ENCODE assay signal across 1 cellular context in the genomic region with DNA sequence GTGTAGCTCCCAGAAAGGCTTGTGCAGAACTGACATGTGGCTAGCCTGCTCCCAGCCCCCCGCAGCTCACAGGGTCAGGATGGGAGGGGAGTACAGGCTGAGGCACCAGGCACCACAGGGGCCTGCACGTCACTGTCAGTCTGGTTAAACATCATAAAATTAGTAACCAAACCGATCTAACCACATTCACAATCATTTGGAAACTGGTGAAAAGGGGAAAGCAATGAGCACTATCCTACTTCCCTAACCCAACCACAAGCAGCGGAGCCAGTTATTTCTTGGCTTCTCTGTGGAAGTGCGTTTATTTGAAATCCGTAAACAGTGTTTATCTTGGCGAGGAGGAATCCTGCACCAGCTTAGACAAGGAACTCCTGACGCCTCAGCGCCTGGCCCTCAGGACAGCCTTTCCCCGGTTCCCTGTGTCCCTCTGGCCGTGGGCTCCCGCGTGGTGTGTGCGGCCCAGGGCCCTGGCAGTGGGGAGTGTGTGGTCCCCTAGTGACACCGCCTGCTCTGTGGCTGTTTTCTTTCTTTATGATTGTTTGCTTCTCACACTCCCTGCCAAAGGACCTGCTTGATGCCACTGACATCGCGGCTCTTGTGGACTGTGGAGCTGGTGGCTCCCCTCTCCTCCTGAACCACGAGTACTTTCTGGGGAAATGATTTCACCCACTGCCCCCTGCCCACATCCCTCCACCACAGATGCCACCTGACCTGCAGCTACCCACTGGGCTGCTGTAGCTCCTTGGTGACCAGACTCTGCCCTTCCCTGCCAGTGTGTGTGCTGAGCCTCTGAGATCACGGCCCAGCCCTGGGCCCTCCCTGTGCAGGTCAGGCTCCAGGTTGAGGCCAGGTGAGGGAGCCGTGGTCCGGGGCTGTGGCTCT.
TF ChIP-seq lines count a peak whose summit lies in the region.

No MANE protein-coding gene starts in this region.

TF ChIP-seq in GM12878, 131 proteins besides CTCF, POLR2A, EP300 and RAD21 (continued from another document and continues in another):
- TF ChIP-seq, protein P1, sequence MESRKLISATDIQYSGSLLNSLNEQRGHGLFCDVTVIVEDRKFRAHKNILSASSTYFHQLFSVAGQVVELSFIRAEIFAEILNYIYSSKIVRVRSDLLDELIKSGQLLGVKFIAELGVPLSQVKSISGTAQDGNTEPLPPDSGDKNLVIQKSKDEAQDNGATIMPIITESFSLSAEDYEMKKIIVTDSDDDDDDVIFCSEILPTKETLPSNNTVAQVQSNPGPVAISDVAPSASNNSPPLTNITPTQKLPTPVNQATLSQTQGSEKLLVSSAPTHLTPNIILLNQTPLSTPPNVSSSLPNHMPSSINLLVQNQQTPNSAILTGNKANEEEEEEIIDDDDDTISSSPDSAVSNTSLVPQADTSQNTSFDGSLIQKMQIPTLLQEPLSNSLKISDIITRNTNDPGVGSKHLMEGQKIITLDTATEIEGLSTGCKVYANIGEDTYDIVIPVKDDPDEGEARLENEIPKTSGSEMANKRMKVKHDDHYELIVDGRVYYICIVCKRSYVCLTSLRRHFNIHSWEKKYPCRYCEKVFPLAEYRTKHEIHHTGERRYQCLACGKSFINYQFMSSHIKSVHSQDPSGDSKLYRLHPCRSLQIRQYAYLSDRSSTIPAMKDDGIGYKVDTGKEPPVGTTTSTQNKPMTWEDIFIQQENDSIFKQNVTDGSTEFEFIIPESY (IDR thresholded peaks at IDR 0.05) = no peak
- TF ChIP-seq BCL11A (IDR thresholded peaks at IDR 0.05; ENCODE audit: low read depth, low read length) (peak; percentile 91), CHD2 (IDR thresholded peaks at IDR 0.05; ENCODE audit: borderline replicate concordance, low read depth, low read length) (peak; percentile 70), ZZZ3 (IDR thresholded peaks at IDR 0.05; ENCODE audit: control insufficient read depth, insufficient read length, low read depth) (no peak), HDGF (IDR thresholded peaks at IDR 0.05) (0 out of 2 replicates have a peak, but pooled peaks have one; percentile 60), CEBPB (IDR thresholded peaks at IDR 0.05; ENCODE audit: borderline replicate concordance in 1 of 2, low read depth in 2 of 2, low read length in 2 of 2) (0 out of 4 replicates have a peak, but pooled peaks of 1 of the 2 experiments have one; percentile 48), ZBED1 (IDR thresholded peaks at IDR 0.05; ENCODE audit: borderline replicate concordance) (0 out of 2 replicates have a peak, but pooled peaks have one; percentile 69), DPF2 (IDR thresholded peaks at IDR 0.05) (peak; percentile 96), TAF1 (IDR thresholded peaks at IDR 0.05; ENCODE audit: borderline replicate concordance, low read depth, low read length) (no peak), STAT1 (conservative IDR thresholded peaks at IDR 0.05) (no peak), NFIC (IDR thresholded peaks at IDR 0.05; ENCODE audit: low read depth, low read length) (peak; percentile 93), PAX5 (IDR thresholded peaks at IDR 0.05; ENCODE audit: borderline replicate concordance, low read depth, low read length) (peak; percentile 85), TBL1XR1 (IDR thresholded peaks at IDR 0.05; ENCODE audit: low read depth, low read length) (peak; percentile 86), RELA (IDR thresholded peaks at IDR 0.05; ENCODE audit: borderline replicate concordance, partially characterized antibody) (no peak), KDM1A (IDR thresholded peaks at IDR 0.05; ENCODE audit: borderline replicate concordance) (no peak), LARP7 (IDR thresholded peaks at IDR 0.05) (0 out of 2 replicates have a peak, but pooled peaks have one; percentile 40), ZNF24 (IDR thresholded peaks at IDR 0.05) (no peak), MYC (IDR thresholded peaks at IDR 0.05; ENCODE audit: insufficient read depth, insufficient read length, insufficient replicate concordance, low read length, severe bottlenecking) (peak; percentile 48)
- TF ChIP-seq, protein P2, sequence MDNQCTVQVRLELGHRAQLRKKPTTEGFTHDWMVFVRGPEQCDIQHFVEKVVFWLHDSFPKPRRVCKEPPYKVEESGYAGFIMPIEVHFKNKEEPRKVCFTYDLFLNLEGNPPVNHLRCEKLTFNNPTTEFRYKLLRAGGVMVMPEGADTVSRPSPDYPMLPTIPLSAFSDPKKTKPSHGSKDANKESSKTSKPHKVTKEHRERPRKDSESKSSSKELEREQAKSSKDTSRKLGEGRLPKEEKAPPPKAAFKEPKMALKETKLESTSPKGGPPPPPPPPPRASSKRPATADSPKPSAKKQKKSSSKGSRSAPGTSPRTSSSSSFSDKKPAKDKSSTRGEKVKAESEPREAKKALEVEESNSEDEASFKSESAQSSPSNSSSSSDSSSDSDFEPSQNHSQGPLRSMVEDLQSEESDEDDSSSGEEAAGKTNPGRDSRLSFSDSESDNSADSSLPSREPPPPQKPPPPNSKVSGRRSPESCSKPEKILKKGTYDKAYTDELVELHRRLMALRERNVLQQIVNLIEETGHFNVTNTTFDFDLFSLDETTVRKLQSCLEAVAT (IDR thresholded peaks at IDR 0.05) = peak; percentile 94
- TF ChIP-seq, protein P3, sequence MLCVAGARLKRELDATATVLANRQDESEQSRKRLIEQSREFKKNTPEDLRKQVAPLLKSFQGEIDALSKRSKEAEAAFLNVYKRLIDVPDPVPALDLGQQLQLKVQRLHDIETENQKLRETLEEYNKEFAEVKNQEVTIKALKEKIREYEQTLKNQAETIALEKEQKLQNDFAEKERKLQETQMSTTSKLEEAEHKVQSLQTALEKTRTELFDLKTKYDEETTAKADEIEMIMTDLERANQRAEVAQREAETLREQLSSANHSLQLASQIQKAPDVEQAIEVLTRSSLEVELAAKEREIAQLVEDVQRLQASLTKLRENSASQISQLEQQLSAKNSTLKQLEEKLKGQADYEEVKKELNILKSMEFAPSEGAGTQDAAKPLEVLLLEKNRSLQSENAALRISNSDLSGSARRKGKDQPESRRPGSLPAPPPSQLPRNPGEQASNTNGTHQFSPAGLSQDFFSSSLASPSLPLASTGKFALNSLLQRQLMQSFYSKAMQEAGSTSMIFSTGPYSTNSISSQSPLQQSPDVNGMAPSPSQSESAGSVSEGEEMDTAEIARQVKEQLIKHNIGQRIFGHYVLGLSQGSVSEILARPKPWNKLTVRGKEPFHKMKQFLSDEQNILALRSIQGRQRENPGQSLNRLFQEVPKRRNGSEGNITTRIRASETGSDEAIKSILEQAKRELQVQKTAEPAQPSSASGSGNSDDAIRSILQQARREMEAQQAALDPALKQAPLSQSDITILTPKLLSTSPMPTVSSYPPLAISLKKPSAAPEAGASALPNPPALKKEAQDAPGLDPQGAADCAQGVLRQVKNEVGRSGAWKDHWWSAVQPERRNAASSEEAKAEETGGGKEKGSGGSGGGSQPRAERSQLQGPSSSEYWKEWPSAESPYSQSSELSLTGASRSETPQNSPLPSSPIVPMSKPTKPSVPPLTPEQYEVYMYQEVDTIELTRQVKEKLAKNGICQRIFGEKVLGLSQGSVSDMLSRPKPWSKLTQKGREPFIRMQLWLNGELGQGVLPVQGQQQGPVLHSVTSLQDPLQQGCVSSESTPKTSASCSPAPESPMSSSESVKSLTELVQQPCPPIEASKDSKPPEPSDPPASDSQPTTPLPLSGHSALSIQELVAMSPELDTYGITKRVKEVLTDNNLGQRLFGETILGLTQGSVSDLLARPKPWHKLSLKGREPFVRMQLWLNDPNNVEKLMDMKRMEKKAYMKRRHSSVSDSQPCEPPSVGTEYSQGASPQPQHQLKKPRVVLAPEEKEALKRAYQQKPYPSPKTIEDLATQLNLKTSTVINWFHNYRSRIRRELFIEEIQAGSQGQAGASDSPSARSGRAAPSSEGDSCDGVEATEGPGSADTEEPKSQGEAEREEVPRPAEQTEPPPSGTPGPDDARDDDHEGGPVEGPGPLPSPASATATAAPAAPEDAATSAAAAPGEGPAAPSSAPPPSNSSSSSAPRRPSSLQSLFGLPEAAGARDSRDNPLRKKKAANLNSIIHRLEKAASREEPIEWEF (IDR thresholded peaks at IDR 0.05; ENCODE audit: insufficient replicate concordance, low read depth, low read length) = no peak
- TF ChIP-seq, protein P4, sequence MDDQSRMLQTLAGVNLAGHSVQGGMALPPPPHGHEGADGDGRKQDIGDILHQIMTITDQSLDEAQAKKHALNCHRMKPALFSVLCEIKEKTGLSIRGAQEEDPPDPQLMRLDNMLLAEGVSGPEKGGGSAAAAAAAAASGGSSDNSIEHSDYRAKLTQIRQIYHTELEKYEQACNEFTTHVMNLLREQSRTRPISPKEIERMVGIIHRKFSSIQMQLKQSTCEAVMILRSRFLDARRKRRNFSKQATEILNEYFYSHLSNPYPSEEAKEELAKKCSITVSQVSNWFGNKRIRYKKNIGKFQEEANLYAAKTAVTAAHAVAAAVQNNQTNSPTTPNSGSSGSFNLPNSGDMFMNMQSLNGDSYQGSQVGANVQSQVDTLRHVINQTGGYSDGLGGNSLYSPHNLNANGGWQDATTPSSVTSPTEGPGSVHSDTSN (IDR thresholded peaks at IDR 0.05; ENCODE audit: insufficient replicate concordance, low read depth, low read length) = peak; percentile 28
- TF ChIP-seq, protein P5, sequence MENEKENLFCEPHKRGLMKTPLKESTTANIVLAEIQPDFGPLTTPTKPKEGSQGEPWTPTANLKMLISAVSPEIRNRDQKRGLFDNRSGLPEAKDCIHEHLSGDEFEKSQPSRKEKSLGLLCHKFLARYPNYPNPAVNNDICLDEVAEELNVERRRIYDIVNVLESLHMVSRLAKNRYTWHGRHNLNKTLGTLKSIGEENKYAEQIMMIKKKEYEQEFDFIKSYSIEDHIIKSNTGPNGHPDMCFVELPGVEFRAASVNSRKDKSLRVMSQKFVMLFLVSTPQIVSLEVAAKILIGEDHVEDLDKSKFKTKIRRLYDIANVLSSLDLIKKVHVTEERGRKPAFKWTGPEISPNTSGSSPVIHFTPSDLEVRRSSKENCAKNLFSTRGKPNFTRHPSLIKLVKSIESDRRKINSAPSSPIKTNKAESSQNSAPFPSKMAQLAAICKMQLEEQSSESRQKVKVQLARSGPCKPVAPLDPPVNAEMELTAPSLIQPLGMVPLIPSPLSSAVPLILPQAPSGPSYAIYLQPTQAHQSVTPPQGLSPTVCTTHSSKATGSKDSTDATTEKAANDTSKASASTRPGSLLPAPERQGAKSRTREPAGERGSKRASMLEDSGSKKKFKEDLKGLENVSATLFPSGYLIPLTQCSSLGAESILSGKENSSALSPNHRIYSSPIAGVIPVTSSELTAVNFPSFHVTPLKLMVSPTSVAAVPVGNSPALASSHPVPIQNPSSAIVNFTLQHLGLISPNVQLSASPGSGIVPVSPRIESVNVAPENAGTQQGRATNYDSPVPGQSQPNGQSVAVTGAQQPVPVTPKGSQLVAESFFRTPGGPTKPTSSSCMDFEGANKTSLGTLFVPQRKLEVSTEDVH (IDR thresholded peaks at IDR 0.05; ENCODE audit: low read depth, partially characterized antibody) = no peak
- TF ChIP-seq, protein P6, sequence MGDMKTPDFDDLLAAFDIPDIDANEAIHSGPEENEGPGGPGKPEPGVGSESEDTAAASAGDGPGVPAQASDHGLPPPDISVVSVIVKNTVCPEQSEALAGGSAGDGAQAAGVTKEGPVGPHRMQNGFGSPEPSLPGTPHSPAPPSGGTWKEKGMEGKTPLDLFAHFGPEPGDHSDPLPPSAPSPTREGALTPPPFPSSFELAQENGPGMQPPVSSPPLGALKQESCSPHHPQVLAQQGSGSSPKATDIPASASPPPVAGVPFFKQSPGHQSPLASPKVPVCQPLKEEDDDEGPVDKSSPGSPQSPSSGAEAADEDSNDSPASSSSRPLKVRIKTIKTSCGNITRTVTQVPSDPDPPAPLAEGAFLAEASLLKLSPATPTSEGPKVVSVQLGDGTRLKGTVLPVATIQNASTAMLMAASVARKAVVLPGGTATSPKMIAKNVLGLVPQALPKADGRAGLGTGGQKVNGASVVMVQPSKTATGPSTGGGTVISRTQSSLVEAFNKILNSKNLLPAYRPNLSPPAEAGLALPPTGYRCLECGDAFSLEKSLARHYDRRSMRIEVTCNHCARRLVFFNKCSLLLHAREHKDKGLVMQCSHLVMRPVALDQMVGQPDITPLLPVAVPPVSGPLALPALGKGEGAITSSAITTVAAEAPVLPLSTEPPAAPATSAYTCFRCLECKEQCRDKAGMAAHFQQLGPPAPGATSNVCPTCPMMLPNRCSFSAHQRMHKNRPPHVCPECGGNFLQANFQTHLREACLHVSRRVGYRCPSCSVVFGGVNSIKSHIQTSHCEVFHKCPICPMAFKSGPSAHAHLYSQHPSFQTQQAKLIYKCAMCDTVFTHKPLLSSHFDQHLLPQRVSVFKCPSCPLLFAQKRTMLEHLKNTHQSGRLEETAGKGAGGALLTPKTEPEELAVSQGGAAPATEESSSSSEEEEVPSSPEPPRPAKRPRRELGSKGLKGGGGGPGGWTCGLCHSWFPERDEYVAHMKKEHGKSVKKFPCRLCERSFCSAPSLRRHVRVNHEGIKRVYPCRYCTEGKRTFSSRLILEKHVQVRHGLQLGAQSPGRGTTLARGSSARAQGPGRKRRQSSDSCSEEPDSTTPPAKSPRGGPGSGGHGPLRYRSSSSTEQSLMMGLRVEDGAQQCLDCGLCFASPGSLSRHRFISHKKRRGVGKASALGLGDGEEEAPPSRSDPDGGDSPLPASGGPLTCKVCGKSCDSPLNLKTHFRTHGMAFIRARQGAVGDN (IDR thresholded peaks at IDR 0.05) = no peak; the same call in 1 of the 2 replicates
- TF ChIP-seq, protein P7, sequence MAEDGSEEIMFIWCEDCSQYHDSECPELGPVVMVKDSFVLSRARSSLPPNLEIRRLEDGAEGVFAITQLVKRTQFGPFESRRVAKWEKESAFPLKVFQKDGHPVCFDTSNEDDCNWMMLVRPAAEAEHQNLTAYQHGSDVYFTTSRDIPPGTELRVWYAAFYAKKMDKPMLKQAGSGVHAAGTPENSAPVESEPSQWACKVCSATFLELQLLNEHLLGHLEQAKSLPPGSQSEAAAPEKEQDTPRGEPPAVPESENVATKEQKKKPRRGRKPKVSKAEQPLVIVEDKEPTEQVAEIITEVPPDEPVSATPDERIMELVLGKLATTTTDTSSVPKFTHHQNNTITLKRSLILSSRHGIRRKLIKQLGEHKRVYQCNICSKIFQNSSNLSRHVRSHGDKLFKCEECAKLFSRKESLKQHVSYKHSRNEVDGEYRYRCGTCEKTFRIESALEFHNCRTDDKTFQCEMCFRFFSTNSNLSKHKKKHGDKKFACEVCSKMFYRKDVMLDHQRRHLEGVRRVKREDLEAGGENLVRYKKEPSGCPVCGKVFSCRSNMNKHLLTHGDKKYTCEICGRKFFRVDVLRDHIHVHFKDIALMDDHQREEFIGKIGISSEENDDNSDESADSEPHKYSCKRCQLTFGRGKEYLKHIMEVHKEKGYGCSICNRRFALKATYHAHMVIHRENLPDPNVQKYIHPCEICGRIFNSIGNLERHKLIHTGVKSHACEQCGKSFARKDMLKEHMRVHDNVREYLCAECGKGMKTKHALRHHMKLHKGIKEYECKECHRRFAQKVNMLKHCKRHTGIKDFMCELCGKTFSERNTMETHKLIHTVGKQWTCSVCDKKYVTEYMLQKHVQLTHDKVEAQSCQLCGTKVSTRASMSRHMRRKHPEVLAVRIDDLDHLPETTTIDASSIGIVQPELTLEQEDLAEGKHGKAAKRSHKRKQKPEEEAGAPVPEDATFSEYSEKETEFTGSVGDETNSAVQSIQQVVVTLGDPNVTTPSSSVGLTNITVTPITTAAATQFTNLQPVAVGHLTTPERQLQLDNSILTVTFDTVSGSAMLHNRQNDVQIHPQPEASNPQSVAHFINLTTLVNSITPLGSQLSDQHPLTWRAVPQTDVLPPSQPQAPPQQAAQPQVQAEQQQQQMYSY (CRISPR knock-in tag; IDR thresholded peaks at IDR 0.05) = no peak
